21 cellular contexts compared by ENCODE assay signal in the genomic region with DNA sequence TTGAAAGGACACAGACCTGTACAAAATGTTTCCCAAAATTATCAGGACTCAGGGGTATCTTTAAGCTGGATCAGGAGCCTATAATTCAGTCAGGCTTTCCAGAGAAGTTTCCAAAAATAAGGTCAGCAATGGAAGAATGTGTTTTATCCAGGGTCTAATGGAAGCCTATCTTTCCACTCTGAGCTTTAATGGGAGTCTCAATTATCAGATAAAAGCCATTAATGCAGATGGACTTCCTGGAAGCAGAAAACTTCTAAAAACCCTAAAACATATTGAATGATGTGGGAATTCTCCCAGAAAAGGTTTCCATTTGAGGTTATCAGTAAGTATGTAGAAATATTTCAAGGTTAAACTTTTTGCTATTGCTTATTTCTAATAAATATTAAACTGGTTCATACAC.
DNase-seq lines count a peak whose midpoint lies in the region; ATAC-seq and TF ChIP-seq lines count a peak whose summit lies in the region.
"Had no signal": no experiment of that assay in that cellular context is flagged by ENCODE, and none has a peak within 500 bp of the region (broad histone marks: within the 10 kb centered on the region; RNA-seq: fewer than 3 reads in every experiment).

No MANE protein-coding gene starts in this region.

- H4K20me1 ChIP-seq in smooth muscle cell (ENCODE audit: low read depth) (no peaks in the 10 kb centered on the region), GM23338 (replicated peaks; ENCODE audit: insufficient read depth) (no peaks in the 10 kb centered on the region)
- H4K20me1 ChIP-seq: BLaER1 treated with 17β-estradiol and CSF1 and Interleukin-3, amounts not matched to agents 10 nM and 100 nM had no signal

- H3K4me2 ChIP-seq in smooth muscle cell: no peak overlapping the region
- no peak overlapping the region for H3K4me2 ChIP-seq in GM23338
- H3K4me2 ChIP-seq: A549; BLaER1 treated with 17β-estradiol and CSF1 and Interleukin-3, amounts not matched to agents 10 nM and 100 nM had no signal

- TF ChIP-seq CTCF in glutamatergic neuron (IDR thresholded peaks at IDR 0.05; ENCODE audit: partially characterized antibody, unreplicated experiment): no peak
- TF ChIP-seq CTCF in smooth muscle cell (IDR thresholded peaks at IDR 0.05; ENCODE audit: borderline replicate concordance, insufficient read depth, poor library complexity, severe bottlenecking): no peak
- TF ChIP-seq CTCF in GM23338 (conservative IDR thresholded peaks at IDR 0.05; ENCODE audit: low read depth in 2 of 2): no peak

- H3K4me3 ChIP-seq in smooth muscle cell (no peak overlapping the region), GM23338 (no peak overlapping the region)
- H3K4me3 ChIP-seq: A549; BLaER1 treated with 17β-estradiol and CSF1 and Interleukin-3, amounts not matched to agents 10 nM and 100 nM; GM23248; HAP-1 had no signal

- peak; percentile 0 for DNase-seq in NCI-H69 (lab: John Stamatoyannopoulos, UW)
- DNase-seq in glutamatergic neuron: no peak
- no peak for DNase-seq in smooth muscle cell (lab: John Stamatoyannopoulos, UW; ENCODE audit: unreplicated experiment)
- DNase-seq in GM23338 (ENCODE audit: low spot score): no peak
- no peak for DNase-seq in NCI-H1436 treated with DMSO at 0.1 percent for 48 hours (lab: John Stamatoyannopoulos, UW)
- DNase-seq: 8988T; ACHN; AML-193; CD4-positive, alpha-beta T cell; CD8-positive, alpha-beta memory T cell; DMS153; DND-41; GM23248; HFFc6 had no signal

- H3K4me3 Mint-ChIP-seq in glutamatergic neuron (ENCODE audit: unreplicated experiment) (peak overlapping the region; percentile 39), GM23338 (no peak overlapping the region)
- H3K4me3 Mint-ChIP-seq: CD14-positive monocyte; CD4-positive, alpha-beta T cell; CD8-positive, alpha-beta memory T cell; HFFc6 had no signal

- H3K9ac ChIP-seq in smooth muscle cell (ENCODE audit: low read depth): no peak overlapping the region
- H3K9ac ChIP-seq: BLaER1 treated with 17β-estradiol and CSF1 and Interleukin-3, amounts not matched to agents 10 nM and 100 nM; GM23248 had no signal

- H3K27ac ChIP-seq in smooth muscle cell (ENCODE audit: low read depth) (no peak overlapping the region), GM23338 (ENCODE audit: low read depth) (no peak overlapping the region)
- H3K27ac ChIP-seq: A549; BLaER1 treated with 17β-estradiol and CSF1 and Interleukin-3, amounts not matched to agents 10 nM and 100 nM; GM23248 had no signal

- H3K4me1 Mint-ChIP-seq in glutamatergic neuron (ENCODE audit: low read depth, unreplicated experiment): peaks cover 15% of the 10 kb centered on the region
- H3K4me1 Mint-ChIP-seq in GM23338: no peaks in the 10 kb centered on the region
- H3K4me1 Mint-ChIP-seq: CD14-positive monocyte; CD8-positive, alpha-beta memory T cell had no signal

- H3K79me2 ChIP-seq in smooth muscle cell (ENCODE audit: low read depth): no peaks in the 10 kb centered on the region
- H3K79me2 ChIP-seq in GM23338 (replicated peaks; ENCODE audit: insufficient read depth): no peaks in the 10 kb centered on the region

- no peaks in the 10 kb centered on the region for H3K9me3 ChIP-seq in smooth muscle cell (replicated peaks; ENCODE audit: low read depth)
- H3K9me3 ChIP-seq: A549; BE2C; BLaER1 treated with 17β-estradiol and CSF1 and Interleukin-3, amounts not matched to agents 10 nM and 100 nM; HAP-1 had no signal

- ATAC-seq in SK-N-SH treated with all-trans-retinoic acid at 6 μM for 48 hours: no peak
- ATAC-seq in GM23338: no peak
- ATAC-seq in HG03460 (IDR thresholded peaks at IDR 0.05; ENCODE audit: unreplicated experiment): no peak
- ATAC-seq: A549 had no signal

- H3K27me3 ChIP-seq in smooth muscle cell (ENCODE audit: low read depth) (no peaks in the 10 kb centered on the region), GM23338 (ENCODE audit: insufficient read depth) (no peaks in the 10 kb centered on the region)
- H3K27me3 ChIP-seq: BE2C; BLaER1 treated with 17β-estradiol and CSF1 and Interleukin-3, amounts not matched to agents 10 nM and 100 nM had no signal

- H3K4me1 ChIP-seq in smooth muscle cell (ENCODE audit: low read depth) (no peaks in the 10 kb centered on the region), GM23338 (ENCODE audit: insufficient read depth) (no peaks in the 10 kb centered on the region)
- H3K4me1 ChIP-seq: A549; BLaER1 treated with 17β-estradiol and CSF1 and Interleukin-3, amounts not matched to agents 10 nM and 100 nM; HAP-1 had no signal

- H3K27ac Mint-ChIP-seq in glutamatergic neuron (ENCODE audit: unreplicated experiment) (peak overlapping the region; percentile 57), GM23338 (no peak overlapping the region)
- H3K27ac Mint-ChIP-seq: CD14-positive monocyte; CD4-positive, alpha-beta T cell; CD8-positive, alpha-beta memory T cell; HFFc6 had no signal

- H3K36me3 ChIP-seq in smooth muscle cell (ENCODE audit: low read depth): no peaks in the 10 kb centered on the region
- H3K36me3 ChIP-seq in GM23338 (ENCODE audit: insufficient read depth): no peaks in the 10 kb centered on the region
- H3K36me3 ChIP-seq: BE2C; BLaER1 treated with 17β-estradiol and CSF1 and Interleukin-3, amounts not matched to agents 10 nM and 100 nM; HAP-1 had no signal

- H3K27me3 Mint-ChIP-seq in glutamatergic neuron (ENCODE audit: unreplicated experiment) (no peaks in the 10 kb centered on the region), GM23338 (ENCODE audit: insufficient read depth, low read depth, poor library complexity) (peaks cover 2% of the 10 kb centered on the region)
- H3K27me3 Mint-ChIP-seq: CD4-positive, alpha-beta T cell; CD8-positive, alpha-beta memory T cell had no signal

- H3F3A ChIP-seq in smooth muscle cell (ENCODE audit: low read depth): no peaks in the 10 kb centered on the region
- H3F3A ChIP-seq in GM23338 (replicated peaks; ENCODE audit: low read depth): no peaks in the 10 kb centered on the region

- H3K9me2 ChIP-seq in GM23338 (ENCODE audit: insufficient read depth): no peaks in the 10 kb centered on the region

- H3K36me3 Mint-ChIP-seq in glutamatergic neuron (ENCODE audit: unreplicated experiment): no peaks in the 10 kb centered on the region
- H3K36me3 Mint-ChIP-seq in GM23338 (ENCODE audit: low read depth): no peaks in the 10 kb centered on the region
- H3K36me3 Mint-ChIP-seq: CD14-positive monocyte; CD8-positive, alpha-beta memory T cell had no signal

- H3K9me3 Mint-ChIP-seq in glutamatergic neuron (ENCODE audit: unreplicated experiment): no peaks in the 10 kb centered on the region
- H3K9me3 Mint-ChIP-seq in GM23338: no peaks in the 10 kb centered on the region
- H3K9me3 Mint-ChIP-seq: CD14-positive monocyte had no signal

- H2AFZ ChIP-seq in smooth muscle cell (ENCODE audit: low read depth) (peak overlapping the region; percentile 85), GM23338 (no peak overlapping the region)
- H2AFZ ChIP-seq: GM23248 had no signal

TF ChIP-seq in SK-N-SH treated with all-trans-retinoic acid at 6 μM for 48 hours, 23 proteins besides CTCF, POLR2A, EP300 and RAD21 (continues in another document):
- TF ChIP-seq PPARA (CRISPR knock-in tag; IDR thresholded peaks at IDR 0.05; ENCODE audit: borderline replicate concordance) (0 out of 2 replicates have a peak, but pooled peaks have one; percentile 13), SNAI2 (CRISPR knock-in tag; IDR thresholded peaks at IDR 0.05) (0 out of 2 replicates have a peak, but pooled peaks have one; percentile 41)

TF ChIP-seq in GM23338, 12 proteins besides CTCF, POLR2A, EP300 and RAD21 (continues in another document):
- no peak for TF ChIP-seq EZH2phosphoT487 (IDR thresholded peaks at IDR 0.05; ENCODE audit: unreplicated experiment)
- no peak for TF ChIP-seq EZH2 (IDR thresholded peaks at IDR 0.05; ENCODE audit: low read depth, unreplicated experiment)
- no peak for TF ChIP-seq JUNB (IDR thresholded peaks at IDR 0.05; ENCODE audit: unreplicated experiment)
